Comparison of ENCODE assay signal across 13 cellular contexts in genomic region chr20:23257106-23257761, GRCh38.
A peak's percentile ranks its signal among the peaks of the same experiment; 100 is the strongest.
DNase-seq lines count a peak whose midpoint lies in the region; ATAC-seq and TF ChIP-seq lines count a peak whose summit lies in the region.
"Had no signal": no experiment of that assay in that cellular context is flagged by ENCODE, and none has a peak within 500 bp of the region (broad histone marks: within the 10 kb centered on the region; RNA-seq: fewer than 3 reads in every experiment).

No MANE protein-coding gene starts in this region.

- peak overlapping the region; percentile 98 for H3K27ac ChIP-seq in RWPE2 (ENCODE audit: poor library complexity, severe bottlenecking)
- H3K27ac ChIP-seq in CD4-positive, alpha-beta memory T cell (ENCODE audit: low read depth, low read length) = no peak overlapping the region

- no peaks in the 10 kb centered on the region for H3K4me1 Mint-ChIP-seq in Calu3 (ENCODE audit: low read depth, unreplicated experiment)
- no peaks in the 10 kb centered on the region for H3K4me1 Mint-ChIP-seq in CD4-positive, alpha-beta memory T cell
- no peaks in the 10 kb centered on the region for H3K4me1 Mint-ChIP-seq in Caco-2 (ENCODE audit: low read depth, unreplicated experiment)
- H3K4me1 Mint-ChIP-seq: activated naive CD4-positive, alpha-beta T cell treated with anti-CD3 and anti-CD28 coated beads, Interleukin-2, amount 50 U/mL, for 24 hours had no signal

- intact Hi-C loops in Calu3 (cut with micrococcal nuclease; ENCODE audit: unreplicated experiment) (no loop called here), Caco-2 (cut with micrococcal nuclease; ENCODE audit: unreplicated experiment) (no loop called here)
- intact Hi-C loops in CD4-positive, alpha-beta memory T cell (cut with micrococcal nuclease) = no loop called here

- POLR2A ChIA-PET in CD4-positive, alpha-beta memory T cell (lab: Charles Lee; ENCODE audit: partially characterized antibody) = no interaction called here
- POLR2A ChIA-PET in Caco-2 (lab: Charles Lee) = no interaction called here

- no peak overlapping the region for H3K4me3 ChIP-seq in RWPE2 (ENCODE audit: severe bottlenecking)
- H3K4me3 ChIP-seq in CD4-positive, alpha-beta memory T cell (ENCODE audit: low read length in 2 of 2) = no peak overlapping the region
- H3K4me3 ChIP-seq in Caco-2 (ENCODE audit: low read depth, low read length) = no peak overlapping the region

- H3K27me3 Mint-ChIP-seq in Calu3 (ENCODE audit: unreplicated experiment) = peaks cover 34% of the 10 kb centered on the region
- H3K27me3 Mint-ChIP-seq in CD4-positive, alpha-beta memory T cell = peaks cover 8 to 15% of the 10 kb centered on the region in 2 donors
- H3K27me3 Mint-ChIP-seq in Caco-2 (ENCODE audit: insufficient read depth, unreplicated experiment) = no peaks in the 10 kb centered on the region

- CTCF ChIA-PET in Calu3 (lab: Charles Lee) = no interaction called here
- CTCF ChIA-PET in CD4-positive, alpha-beta memory T cell (lab: Charles Lee; ENCODE audit: partially characterized antibody) = no interaction called here
- CTCF ChIA-PET in Caco-2 (lab: Charles Lee) = no interaction called here

- H3K36me3 ChIP-seq in RWPE2 (ENCODE audit: low read depth) = no peaks in the 10 kb centered on the region
- no peaks in the 10 kb centered on the region for H3K36me3 ChIP-seq in CD4-positive, alpha-beta memory T cell (ENCODE audit: insufficient read depth, low read length)
- H3K36me3 ChIP-seq in Caco-2 (ENCODE audit: control insufficient read depth, insufficient read depth, low read length) = no peaks in the 10 kb centered on the region

- no peaks in the 10 kb centered on the region for H3K36me3 Mint-ChIP-seq in Calu3 (ENCODE audit: insufficient read depth, unreplicated experiment)
- H3K36me3 Mint-ChIP-seq in CD4-positive, alpha-beta memory T cell = no peaks in the 10 kb centered on the region
- H3K36me3 Mint-ChIP-seq in Caco-2 (ENCODE audit: insufficient read depth, unreplicated experiment) = no peaks in the 10 kb centered on the region
- H3K36me3 Mint-ChIP-seq: activated naive CD4-positive, alpha-beta T cell treated with anti-CD3 and anti-CD28 coated beads, Interleukin-2, amount 50 U/mL, for 24 hours had no signal

- peaks cover 27% of the 10 kb centered on the region for H3K4me1 ChIP-seq in RWPE2 (ENCODE audit: insufficient read depth, poor library complexity, severe bottlenecking)
- H3K4me1 ChIP-seq in CD4-positive, alpha-beta memory T cell (ENCODE audit: insufficient read depth, low read length) = no peaks in the 10 kb centered on the region
- H3K4me1 ChIP-seq in Caco-2 = no peaks in the 10 kb centered on the region

- DNase-seq in Daoy (ENCODE audit: low read depth) (peak; percentile 45), RWPE2 (ENCODE audit: low spot score) (no peak), glomerular visceral epithelial cell (ENCODE audit: extremely low spot score) (peak; percentile 19), retina (peak; percentile 16), Calu3 (no peak), Caco-2 (no peak), cortex of kidney (lab: John Stamatoyannopoulos, UW) (no peak)
- DNase-seq in CD4-positive, alpha-beta memory T cell = no peak
- DNase-seq: C1 segment of cervical spinal cord, NCI-H187 treated with DMSO at 0.1 percent for 48 hours, PC-3 had no signal

- H3K27ac Mint-ChIP-seq in Calu3 (ENCODE audit: unreplicated experiment) = no peak overlapping the region
- no peak overlapping the region for H3K27ac Mint-ChIP-seq in CD4-positive, alpha-beta memory T cell
- H3K27ac Mint-ChIP-seq in Caco-2 (ENCODE audit: unreplicated experiment) = no peak overlapping the region
- H3K27ac Mint-ChIP-seq: activated naive CD4-positive, alpha-beta T cell treated with anti-CD3 and anti-CD28 coated beads, Interleukin-2, amount 50 U/mL, for 24 hours; T-helper 2 cell treated with Interferon-gamma antibody and Interleukin-4, amounts not matched to agents 5 μg/mL and 100 μg/mL, for 36 hours had no signal

- H3K9me3 ChIP-seq in RWPE2 (ENCODE audit: severe bottlenecking) (no peaks in the 10 kb centered on the region), Caco-2 (no peaks in the 10 kb centered on the region)
- H3K9me3 ChIP-seq in CD4-positive, alpha-beta memory T cell (ENCODE audit: control insufficient read depth in 1 of 2, low read length in 2 of 2) = no peaks in the 10 kb centered on the region

- TF ChIP-seq CTCF in RWPE2 (IDR thresholded peaks at IDR 0.05; ENCODE audit: poor library complexity, severe bottlenecking) (no peak), Calu3 (IDR thresholded peaks at IDR 0.05; ENCODE audit: unreplicated experiment) (no peak), Caco-2 (IDR thresholded peaks at IDR 0.05; ENCODE audit: insufficient read depth in 1 of 2, low read depth in 1 of 2, low read length in 1 of 2, severe bottlenecking in 1 of 2, unreplicated experiment in 1 of 2) (no peak)

- no peaks in the 10 kb centered on the region for H3K27me3 ChIP-seq in RWPE2 (ENCODE audit: insufficient read depth, poor library complexity, severe bottlenecking)
- no peaks in the 10 kb centered on the region for H3K27me3 ChIP-seq in CD4-positive, alpha-beta memory T cell (ENCODE audit: insufficient read depth, low read length)
- no peaks in the 10 kb centered on the region for H3K27me3 ChIP-seq in Caco-2 (replicated peaks; ENCODE audit: control insufficient read depth, insufficient read depth, low read length)

- no peak for ATAC-seq in RWPE2 (ENCODE audit: low read depth)
- ATAC-seq: PC-3 had no signal

- H3K9me3 Mint-ChIP-seq in Calu3 (ENCODE audit: low read depth, unreplicated experiment) (no peaks in the 10 kb centered on the region), Caco-2 (ENCODE audit: unreplicated experiment) (peaks cover 3% of the 10 kb centered on the region)
- peaks cover 0 to 3% (median 0%) of the 10 kb centered on the region in 8 donors for H3K9me3 Mint-ChIP-seq in CD4-positive, alpha-beta memory T cell
- H3K9me3 Mint-ChIP-seq: activated naive CD4-positive, alpha-beta T cell treated with anti-CD3 and anti-CD28 coated beads, Interleukin-2, amount 50 U/mL, for 24 hours; T-helper 2 cell treated with Interferon-gamma antibody and Interleukin-4, amounts not matched to agents 5 μg/mL and 100 μg/mL, for 36 hours had no signal

- BruUV-seq in Calu3 (replicated peaks; lab: Mats Ljungman, UMichigan) (no TSS peak), Caco-2 (replicated peaks; lab: Mats Ljungman, UMichigan) (no TSS peak)

- no peak overlapping the region for H3K4me3 Mint-ChIP-seq in Calu3 (ENCODE audit: low read depth, unreplicated experiment)
- H3K4me3 Mint-ChIP-seq in CD4-positive, alpha-beta memory T cell = no peak overlapping the region
- no peak overlapping the region for H3K4me3 Mint-ChIP-seq in Caco-2 (ENCODE audit: unreplicated experiment)
- H3K4me3 Mint-ChIP-seq: activated naive CD4-positive, alpha-beta T cell treated with anti-CD3 and anti-CD28 coated beads, Interleukin-2, amount 50 U/mL, for 24 hours; T-helper 2 cell treated with Interferon-gamma antibody and Interleukin-4, amounts not matched to agents 5 μg/mL and 100 μg/mL, for 36 hours had no signal

Comparison
In these comparisons a context has a peak if more than half of its experiments do, and no peak if none do; other contexts are left out.
1. DNase-seq: peak in Daoy (single experiment), glomerular visceral epithelial cell (single experiment) and retina (single experiment); none in RWPE2 (single experiment), Calu3 (single experiment), CD4-positive, alpha-beta memory T cell (0 of 5), Caco-2 (0 of 2) and cortex of kidney (single experiment).